9 cellular contexts compared by ENCODE assay signal in the genomic region with DNA sequence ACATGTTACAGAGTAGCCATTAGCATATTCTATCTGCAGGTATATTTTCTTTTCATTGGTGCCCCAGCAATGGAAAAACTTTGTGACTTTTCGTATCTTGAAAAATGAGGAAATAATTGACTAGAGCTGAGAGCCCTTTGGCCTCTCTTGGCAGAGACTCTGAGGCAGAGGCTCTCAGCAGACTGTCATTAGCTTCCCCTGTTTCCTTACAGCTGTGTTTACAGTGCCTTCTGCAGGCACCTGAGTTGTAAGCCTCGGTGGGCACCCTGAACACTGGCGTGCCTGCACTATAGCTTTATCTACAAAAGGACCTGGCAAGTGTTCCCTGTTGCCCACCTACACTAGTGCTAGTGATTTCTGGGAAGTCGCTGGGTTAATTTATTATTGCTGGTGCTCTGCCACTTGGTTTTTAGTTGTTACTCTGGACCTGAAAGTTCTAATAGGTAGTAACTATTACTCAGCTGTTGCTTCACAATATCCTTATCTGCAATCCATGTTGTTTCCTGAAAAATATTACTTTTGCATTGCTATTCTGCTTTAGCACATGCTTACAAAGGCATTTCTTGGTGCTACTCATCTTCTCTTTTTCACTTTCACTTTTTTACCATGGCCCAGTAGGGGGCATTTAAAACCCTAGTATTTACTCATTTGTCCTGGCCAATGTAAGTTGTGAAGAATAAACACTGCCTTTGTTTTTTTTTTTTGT. TPM values are rescaled to one million over a fixed set of nuclear protein-coding genes. Genes with fewer than 3 reads are reported as not detected.
DNase-seq lines count a peak whose midpoint lies in the region; ATAC-seq and TF ChIP-seq lines count a peak whose summit lies in the region.
"Had no signal": no experiment of that assay in that cellular context is flagged by ENCODE, and none has a peak within 500 bp of the region (broad histone marks: within the 10 kb centered on the region; RNA-seq: fewer than 3 reads in every experiment).

No MANE protein-coding gene starts in this region.

- no peaks in the 10 kb centered on the region for H3K27me3 ChIP-seq in CD8-positive, alpha-beta memory T cell (ENCODE audit: insufficient read depth, low read length, poor library complexity, severe bottlenecking)

- H3K4me3 ChIP-seq in CD8-positive, alpha-beta memory T cell (ENCODE audit: low read length), result no peak overlapping the region
- H3K4me3 ChIP-seq in fibroblast of pulmonary artery (replicated peaks; ENCODE audit: low read depth, low read length), result no peak overlapping the region

- DNase-seq in CD8-positive, alpha-beta memory T cell, result no peak
- DNase-seq in NCI-H146 treated with DMSO at 0.1 percent for 48 hours (lab: John Stamatoyannopoulos, UW; ENCODE audit: unreplicated experiment), result peak; percentile 35
- DNase-seq in fibroblast of pulmonary artery (ENCODE audit: low read depth), result peak; percentile 38
- DNase-seq in head of caudate nucleus, result no peak
- DNase-seq in nephron progenitor cell, result no peak

- H3K4me1 ChIP-seq in CD8-positive, alpha-beta memory T cell (ENCODE audit: insufficient read depth, low read length), result peaks cover 28% of the 10 kb centered on the region

- H3K9me3 Mint-ChIP-seq in CD8-positive, alpha-beta memory T cell, result no peaks in the 10 kb centered on the region
- no peaks in the 10 kb centered on the region for H3K9me3 Mint-ChIP-seq in nephron progenitor cell

- H3K4me1 Mint-ChIP-seq in CD8-positive, alpha-beta memory T cell, result peaks cover 37 to 51% (median 50%) of the 10 kb centered on the region in 3 donors
- peaks cover 7% of the 10 kb centered on the region for H3K4me1 Mint-ChIP-seq in nephron progenitor cell

- peaks cover 0 to 1% (median 0%) of the 10 kb centered on the region in 3 donors for H3K36me3 Mint-ChIP-seq in CD8-positive, alpha-beta memory T cell
- H3K36me3 Mint-ChIP-seq in nephron progenitor cell (ENCODE audit: low read depth), result peaks cover 17% of the 10 kb centered on the region

- no peak overlapping the region for H3K27ac ChIP-seq in CD8-positive, alpha-beta memory T cell (ENCODE audit: low read depth, low read length)

- peak overlapping the region in 6 of 7 donors; percentile 44 to 61 (median 56) for H3K4me3 Mint-ChIP-seq in CD8-positive, alpha-beta memory T cell
- no peak overlapping the region for H3K4me3 Mint-ChIP-seq in nephron progenitor cell

- POLR2A ChIA-PET in CD8-positive, alpha-beta memory T cell (lab: Charles Lee), result interaction anchor here (0.9 to 2.0 kb wide), 3 partner anchors 8 to 65 kb away, joined by 3 to 8 read pairs (median 6); partner anchors contain the start of gene GPR171

- TF ChIP-seq CTCF in fibroblast of pulmonary artery (IDR thresholded peaks at IDR 0.05; ENCODE audit: low read length, missing control alignments) (peak; percentile 23), nephron progenitor cell (IDR thresholded peaks at IDR 0.05) (no peak)

- peak; percentile 82 for ATAC-seq in GM19463 (IDR thresholded peaks at IDR 0.05; ENCODE audit: unreplicated experiment)
- no peak for ATAC-seq in HG03025 (IDR thresholded peaks at IDR 0.05; ENCODE audit: low FRiP score, unreplicated experiment)
- ATAC-seq in HG02840 (IDR thresholded peaks at IDR 0.05; ENCODE audit: low FRiP score, unreplicated experiment), result no peak

- no peaks in the 10 kb centered on the region for H3K27me3 Mint-ChIP-seq in CD8-positive, alpha-beta memory T cell
- no peaks in the 10 kb centered on the region for H3K27me3 Mint-ChIP-seq in nephron progenitor cell (ENCODE audit: low read depth, poor library complexity)

- H3K9me3 ChIP-seq in CD8-positive, alpha-beta memory T cell (ENCODE audit: low read length), result no peaks in the 10 kb centered on the region

- intact Hi-C loops in head of caudate nucleus (cut with DNase I), result no loop called here

- CTCF ChIA-PET in CD8-positive, alpha-beta memory T cell (lab: Charles Lee), result interaction anchor here (1.1 to 5.3 kb wide), 9 partner anchors 11 to 57 kb away, joined by 3 to 54 read pairs (median 3); no protein-coding TSS in a partner anchor

- no peaks in the 10 kb centered on the region for H3K36me3 ChIP-seq in CD8-positive, alpha-beta memory T cell (ENCODE audit: insufficient read depth, low read length)

- peak overlapping the region; percentile 26 to 92 (median 80) for H3K27ac Mint-ChIP-seq in CD8-positive, alpha-beta memory T cell
- no peak overlapping the region for H3K27ac Mint-ChIP-seq in nephron progenitor cell

RNA-seq across cellular contexts. Expression of gene GPR171, which starts 7.8 kb away (rescaled TPM):
- 100 to 1,000 TPM; 179 to 188 TPM for total RNA-seq in CD8-positive, alpha-beta memory T cell
- polyA plus RNA-seq in CD8-positive, alpha-beta memory T cell, result 264 TPM
- total RNA-seq: endothelial cell of umbilical vein had no signal
- polyA plus RNA-seq: endothelial cell of umbilical vein had no signal

Comparison
In these comparisons a context has a peak if more than half of its experiments do, and no peak if none do; other contexts are left out.
1. DNase-seq: peak in NCI-H146 treated with DMSO at 0.1 percent for 48 hours (single experiment) and fibroblast of pulmonary artery (single experiment); none in CD8-positive, alpha-beta memory T cell (0 of 5), head of caudate nucleus (0 of 42) and nephron progenitor cell (single experiment).